23 cellular contexts compared by ENCODE assay signal in genomic region chr13:113147206-113147605, GRCh38. TPM values are rescaled to one million over a fixed set of nuclear protein-coding genes. Genes with fewer than 3 reads are reported as not detected.
"Had no signal": no experiment of that assay in that cellular context is flagged by ENCODE, and none has a peak within 500 bp of the region (broad histone marks: within the 10 kb centered on the region; RNA-seq: fewer than 3 reads in every experiment).

No MANE protein-coding gene starts in this region.

- H3K9me3 Mint-ChIP-seq: activated naive CD8-positive, alpha-beta T cell treated with anti-CD3 and anti-CD28 coated beads, Interleukin-2, amount 10 ng/mL, durations not matched to agents 7 days and 5 days; activated T-helper 1 cell treated with anti-CD3 and anti-CD28 coated beads, Interleukin-12 subunit alpha, Interleukin-12 subunit beta, Interleukin-2, Interleukin-4 antibody, amounts not matched to agents 30 ng/mL and 10 ng/mL and 1 ng/mL, durations not matched to agents 14 hours and 24 hours and 36 hours; natural killer cell; stimulated activated naive CD8-positive, alpha-beta T cell treated with anti-CD3 and anti-CD28 coated beads, Interleukin-15, amount 100 ng/mL, for 72 hours; T-helper 2 cell treated with Interferon-gamma antibody and Interleukin-4, amounts not matched to agents 5 μg/mL and 100 μg/mL, for 36 hours had no signal

- H3K4me3 ChIP-seq: body of pancreas, gastrocnemius medialis, ovary, smooth muscle cell, suprapubic skin, transverse colon had no signal

- H3K36me3 ChIP-seq: gastrocnemius medialis, ovary, suprapubic skin, transverse colon had no signal

- H3K27me3 ChIP-seq: body of pancreas, gastrocnemius medialis, ovary, suprapubic skin had no signal

- H3K4me1 ChIP-seq: body of pancreas had no signal

- H3K4me3 Mint-ChIP-seq: activated CD4-positive, alpha-beta T cell treated with anti-CD3 and anti-CD28 coated beads for 36 hours; activated naive CD8-positive, alpha-beta T cell treated with anti-CD3 and anti-CD28 coated beads, Interleukin-2, amount 10 ng/mL, durations not matched to agents 7 days and 5 days; activated T-helper 1 cell treated with anti-CD3 and anti-CD28 coated beads, Interleukin-12 subunit alpha, Interleukin-12 subunit beta, Interleukin-2, Interleukin-4 antibody, amounts not matched to agents 30 ng/mL and 10 ng/mL and 1 ng/mL, durations not matched to agents 14 hours and 24 hours and 36 hours; natural killer cell; stimulated activated naive CD8-positive, alpha-beta T cell treated with anti-CD3 and anti-CD28 coated beads, Interleukin-15, amount 100 ng/mL, for 72 hours; T-helper 2 cell treated with Interferon-gamma antibody and Interleukin-4, amounts not matched to agents 5 μg/mL and 100 μg/mL, for 36 hours had no signal

- DNase-seq: activated CD4-positive, alpha-beta T cell treated with anti-CD3 and anti-CD28 coated beads for 36 hours; activated CD4-positive, alpha-beta T cell treated with anti-CD3 and anti-CD28 coated beads, Interleukin-2, amount 50 U/mL, for 48 hours; activated naive CD4-positive, alpha-beta T cell treated with Interleukin-2 at 50 U/mL for 16 hours; activated naive CD8-positive, alpha-beta T cell treated with anti-CD3 and anti-CD28 coated beads, Interleukin-2, amount 10 ng/mL, durations not matched to agents 7 days and 5 days; body of pancreas; cortex of kidney; gastrocnemius medialis; kidney glomerular epithelial cell; mesenchymal stem cell; natural killer cell; stimulated activated CD4-positive, alpha-beta T cell treated with anti-CD3 and anti-CD28 coated beads, Interleukin-4, amount 100 ng/mL, for 1 hour; stimulated activated naive CD8-positive, alpha-beta T cell treated with anti-CD3 and anti-CD28 coated beads, Interleukin-15, amount 100 ng/mL, for 72 hours; SW 1271; transverse colon had no signal

- H3K36me3 Mint-ChIP-seq: activated naive CD8-positive, alpha-beta T cell treated with anti-CD3 and anti-CD28 coated beads, Interleukin-2, amount 10 ng/mL, durations not matched to agents 7 days and 5 days; natural killer cell had no signal

- H3K9me3 ChIP-seq: body of pancreas, gastrocnemius medialis, ovary, suprapubic skin, transverse colon had no signal

- H3K27ac Mint-ChIP-seq: activated CD4-positive, alpha-beta T cell treated with anti-CD3 and anti-CD28 coated beads for 36 hours; activated naive CD8-positive, alpha-beta T cell treated with anti-CD3 and anti-CD28 coated beads, Interleukin-2, amount 10 ng/mL, durations not matched to agents 7 days and 5 days; activated T-helper 1 cell treated with anti-CD3 and anti-CD28 coated beads, Interleukin-12 subunit alpha, Interleukin-12 subunit beta, Interleukin-2, Interleukin-4 antibody, amounts not matched to agents 30 ng/mL and 10 ng/mL and 1 ng/mL, durations not matched to agents 14 hours and 24 hours and 36 hours; natural killer cell; stimulated activated naive CD8-positive, alpha-beta T cell treated with anti-CD3 and anti-CD28 coated beads, Interleukin-15, amount 100 ng/mL, for 72 hours; T-helper 2 cell treated with Interferon-gamma antibody and Interleukin-4, amounts not matched to agents 5 μg/mL and 100 μg/mL, for 36 hours had no signal

RNA-seq across cellular contexts. Expression of gene PROZ, which starts 11.2 kb away (rescaled TPM):
- total RNA-seq: activated CD4-positive, alpha-beta T cell treated with anti-CD3 and anti-CD28 coated beads for 36 hours; activated naive CD8-positive, alpha-beta T cell treated with anti-CD3 and anti-CD28 coated beads, Interleukin-2, amount 10 ng/mL, durations not matched to agents 7 days and 5 days; activated T-helper 1 cell treated with anti-CD3 and anti-CD28 coated beads, Interleukin-12 subunit alpha, Interleukin-12 subunit beta, Interleukin-2, Interleukin-4 antibody, amounts not matched to agents 30 ng/mL and 10 ng/mL and 1 ng/mL, durations not matched to agents 14 hours and 24 hours and 36 hours; body of pancreas; esophagus mucosa; gastrocnemius medialis; lower leg skin; ovary; pulmonary artery endothelial cell; sciatic nerve; smooth muscle cell; suprapubic skin; transverse colon had no signal

RNA-seq across cellular contexts. Expression of gene F10, which starts 24.6 kb away (rescaled TPM):
- total RNA-seq: activated CD4-positive, alpha-beta T cell treated with anti-CD3 and anti-CD28 coated beads for 36 hours; activated naive CD8-positive, alpha-beta T cell treated with anti-CD3 and anti-CD28 coated beads, Interleukin-2, amount 10 ng/mL, durations not matched to agents 7 days and 5 days; activated T-helper 1 cell treated with anti-CD3 and anti-CD28 coated beads, Interleukin-12 subunit alpha, Interleukin-12 subunit beta, Interleukin-2, Interleukin-4 antibody, amounts not matched to agents 30 ng/mL and 10 ng/mL and 1 ng/mL, durations not matched to agents 14 hours and 24 hours and 36 hours; natural killer cell had no signal

RNA-seq across cellular contexts. Expression of gene F7, which starts 41.6 kb away (rescaled TPM):
- total RNA-seq: activated T-helper 1 cell treated with anti-CD3 and anti-CD28 coated beads, Interleukin-12 subunit alpha, Interleukin-12 subunit beta, Interleukin-2, Interleukin-4 antibody, amounts not matched to agents 30 ng/mL and 10 ng/mL and 1 ng/mL, durations not matched to agents 14 hours and 24 hours and 36 hours; body of pancreas; esophagus mucosa; pulmonary artery endothelial cell; suprapubic skin; transverse colon had no signal
